In the genomic region with DNA sequence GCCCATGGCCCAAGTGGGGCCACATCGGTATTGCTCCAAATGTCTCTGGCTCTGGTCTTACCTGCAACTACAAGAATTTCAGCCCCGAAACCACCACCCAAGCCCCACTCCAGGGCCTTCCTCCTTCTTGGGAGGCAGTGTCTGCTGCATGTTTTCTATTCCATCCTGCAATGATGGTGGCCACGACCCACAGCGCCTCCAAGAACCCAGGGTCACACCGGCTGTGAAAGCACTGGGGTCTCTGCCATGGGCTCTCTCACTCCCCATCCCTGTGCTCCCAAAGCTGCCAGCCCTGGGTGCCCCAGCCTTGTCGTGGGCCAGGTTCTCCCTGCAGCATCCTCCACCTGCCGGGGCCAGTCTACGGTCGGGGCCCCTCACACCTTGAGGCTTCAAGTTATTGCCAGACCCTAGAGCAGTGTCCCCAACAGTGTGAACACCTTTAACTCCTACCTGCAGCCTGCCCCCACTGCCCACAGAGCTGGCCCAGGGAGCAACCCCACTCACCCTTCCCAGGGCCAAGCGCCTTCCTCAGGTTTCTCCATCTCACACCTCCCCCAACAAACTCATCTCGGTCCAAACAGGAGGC, we compare ENCODE assay signal across 24 cellular contexts.
DNase-seq lines count a peak whose midpoint lies in the region; ATAC-seq and TF ChIP-seq lines count a peak whose summit lies in the region.
"Had no signal": no experiment of that assay in that cellular context is flagged by ENCODE, and none has a peak within 500 bp of the region (broad histone marks: within the 10 kb centered on the region; RNA-seq: fewer than 3 reads in every experiment).

No MANE protein-coding gene starts in this region.

- no peak overlapping the region for H3K4me3 Mint-ChIP-seq in activated naive CD4-positive, alpha-beta T cell treated with anti-CD3 and anti-CD28 coated beads, Interleukin-2, amount 50 U/mL, for 24 hours
- H3K4me3 Mint-ChIP-seq in T-helper 17 cell (peak overlapping the region; percentile 44), type B pancreatic cell (no peak overlapping the region)
- H3K4me3 Mint-ChIP-seq in naive thymus-derived CD4-positive, alpha-beta T cell: peak overlapping the region in 9 of 10 donors; percentile 35 to 92 (median 61)
- H3K4me3 Mint-ChIP-seq: brain, neural crest cell had no signal

- peak overlapping the region; percentile 81 for H3K27ac Mint-ChIP-seq in activated naive CD4-positive, alpha-beta T cell treated with anti-CD3 and anti-CD28 coated beads, Interleukin-2, amount 50 U/mL, for 24 hours
- peak overlapping the region; percentile 94 for H3K27ac Mint-ChIP-seq in T-helper 17 cell
- peak overlapping the region; percentile 71 to 100 (median 99) for H3K27ac Mint-ChIP-seq in naive thymus-derived CD4-positive, alpha-beta T cell
- no peak overlapping the region for H3K27ac Mint-ChIP-seq in type B pancreatic cell
- H3K27ac Mint-ChIP-seq: brain had no signal

- POLR2A ChIA-PET in naive thymus-derived CD4-positive, alpha-beta T cell (lab: Charles Lee): interaction anchor here (1.0 to 6.1 kb wide), 4 partner anchors 9 to 146 kb away, joined by 3 to 75 read pairs (median 4); no protein-coding TSS in a partner anchor

- intact Hi-C loops in naive thymus-derived CD4-positive, alpha-beta T cell (cut with micrococcal nuclease): loop anchor here in 1 of 2 donors (5.0 kb wide), 1 partner anchor 229 kb away; no protein-coding TSS in a partner anchor

- H3K36me3 ChIP-seq in naive thymus-derived CD4-positive, alpha-beta T cell (ENCODE audit: control insufficient read depth in 2 of 3, insufficient read depth in 3 of 3, low read length in 3 of 3): no peaks in the 10 kb centered on the region
- H3K36me3 ChIP-seq: uterus had no signal

- H3K27me3 ChIP-seq in naive thymus-derived CD4-positive, alpha-beta T cell (ENCODE audit: control insufficient read depth in 2 of 2, insufficient read depth in 2 of 2, low read length in 2 of 2): no peaks in the 10 kb centered on the region
- H3K27me3 ChIP-seq: hepatocyte, uterus had no signal

- H3K9me3 Mint-ChIP-seq in activated naive CD4-positive, alpha-beta T cell treated with anti-CD3 and anti-CD28 coated beads, Interleukin-2, amount 50 U/mL, for 24 hours: no peaks in the 10 kb centered on the region
- H3K9me3 Mint-ChIP-seq in naive thymus-derived CD4-positive, alpha-beta T cell: peaks cover 0 to 8% (median 0%) of the 10 kb centered on the region in 11 donors
- no peaks in the 10 kb centered on the region for H3K9me3 Mint-ChIP-seq in type B pancreatic cell
- H3K9me3 Mint-ChIP-seq: activated naive CD4-positive, alpha-beta T cell treated with anti-CD3 and anti-CD28 coated beads, Interleukin-2, amount 50 U/mL, for 72 hours; neural crest cell had no signal

- no peak for TF ChIP-seq CTCF in type B pancreatic cell (conservative IDR thresholded peaks at IDR 0.05)

- H3K4me1 ChIP-seq in naive thymus-derived CD4-positive, alpha-beta T cell (ENCODE audit: control insufficient read depth in 2 of 2, insufficient read depth in 2 of 2, low read length in 2 of 2): peaks cover 31 to 81% of the 10 kb centered on the region in 2 donors
- H3K4me1 ChIP-seq: Caco-2, uterus had no signal

- H3K27ac ChIP-seq in naive thymus-derived CD4-positive, alpha-beta T cell (ENCODE audit: low read depth, low read length): peak overlapping the region; percentile 97
- H3K27ac ChIP-seq: coronary artery, hepatocyte, uterus, VCaP had no signal

- peaks cover 1% of the 10 kb centered on the region for H3K27me3 Mint-ChIP-seq in activated naive CD4-positive, alpha-beta T cell treated with anti-CD3 and anti-CD28 coated beads, Interleukin-2, amount 50 U/mL, for 24 hours
- peaks cover 12% of the 10 kb centered on the region for H3K27me3 Mint-ChIP-seq in T-helper 17 cell
- H3K27me3 Mint-ChIP-seq in naive thymus-derived CD4-positive, alpha-beta T cell: peaks cover 0 to 14% (median 0%) of the 10 kb centered on the region in 5 donors
- H3K27me3 Mint-ChIP-seq in type B pancreatic cell: peaks cover 13% of the 10 kb centered on the region
- H3K27me3 Mint-ChIP-seq: brain had no signal

- no peaks in the 10 kb centered on the region for H3K9me3 ChIP-seq in T-helper 17 cell (ENCODE audit: control insufficient read depth, low read length, poor library complexity, severe bottlenecking)
- H3K9me3 ChIP-seq in naive thymus-derived CD4-positive, alpha-beta T cell (ENCODE audit: control insufficient read depth in 2 of 3, low read length in 3 of 3): no peaks in the 10 kb centered on the region
- H3K9me3 ChIP-seq: Caco-2, uterus had no signal

- ATAC-seq in T-helper 17 cell: no peak
- ATAC-seq in naive thymus-derived CD4-positive, alpha-beta T cell: no peak
- no peak for ATAC-seq in HG02852 (IDR thresholded peaks at IDR 0.05; ENCODE audit: unreplicated experiment)
- ATAC-seq: activated naive CD4-positive, alpha-beta T cell treated with anti-CD3 and anti-CD28 coated beads, Interleukin-2, amount 50 U/mL, for 72 hours had no signal

- no peaks in the 10 kb centered on the region for H3K36me3 Mint-ChIP-seq in activated naive CD4-positive, alpha-beta T cell treated with anti-CD3 and anti-CD28 coated beads, Interleukin-2, amount 50 U/mL, for 24 hours
- H3K36me3 Mint-ChIP-seq in T-helper 17 cell (ENCODE audit: low read depth) (no peaks in the 10 kb centered on the region), type B pancreatic cell (no peaks in the 10 kb centered on the region)
- H3K36me3 Mint-ChIP-seq in naive thymus-derived CD4-positive, alpha-beta T cell: peaks cover 0 to 7% (median 0%) of the 10 kb centered on the region in 5 donors
- H3K36me3 Mint-ChIP-seq: activated naive CD4-positive, alpha-beta T cell treated with anti-CD3 and anti-CD28 coated beads, Interleukin-2, amount 50 U/mL, for 72 hours; brain had no signal

- CTCF ChIA-PET in naive thymus-derived CD4-positive, alpha-beta T cell (lab: Charles Lee): interaction anchor here (1.2 to 6.1 kb wide), 6 partner anchors 8 to 323 kb away, joined by 3 to 31 read pairs (median 6); no protein-coding TSS in a partner anchor

- no peak overlapping the region for H3K4me3 ChIP-seq in naive thymus-derived CD4-positive, alpha-beta T cell (ENCODE audit: low read length)
- H3K4me3 ChIP-seq: coronary artery, hepatocyte, uterus had no signal

- peaks cover 87% of the 10 kb centered on the region for H3K4me1 Mint-ChIP-seq in activated naive CD4-positive, alpha-beta T cell treated with anti-CD3 and anti-CD28 coated beads, Interleukin-2, amount 50 U/mL, for 24 hours
- H3K4me1 Mint-ChIP-seq in T-helper 17 cell: peaks cover 31% of the 10 kb centered on the region
- peaks cover 50 to 97% (median 86%) of the 10 kb centered on the region in 7 donors for H3K4me1 Mint-ChIP-seq in naive thymus-derived CD4-positive, alpha-beta T cell
- H3K4me1 Mint-ChIP-seq in type B pancreatic cell (ENCODE audit: unreplicated experiment): no peaks in the 10 kb centered on the region

- DNase-seq in activated naive CD4-positive, alpha-beta T cell treated with anti-CD3 and anti-CD28 coated beads, Interleukin-2, amount 50 U/mL, for 16 hours: no peak
- DNase-seq in T-helper 17 cell: no peak
- no peak for DNase-seq in naive thymus-derived CD4-positive, alpha-beta T cell
- DNase-seq in type B pancreatic cell (ENCODE audit: extremely low spot score, unreplicated experiment): peak; percentile 51
- no peak for DNase-seq in effector CD8-positive, alpha-beta T cell (lab: John Stamatoyannopoulos, UW)
- no peak for DNase-seq in NCI-H1105 treated with DMSO at 0.1 percent for 48 hours (lab: John Stamatoyannopoulos, UW)
- DNase-seq: IMR-90; mesendoderm; MV-4-11; NCI-H2081 treated with DMSO at 0.1 percent for 48 hours; NCI-H524; retina; Right ventricle myocardium superior; stimulated activated naive CD4-positive, alpha-beta T cell; uterus had no signal

Comparison
In these comparisons a context has a peak if more than half of its experiments do, and no peak if none do; other contexts are left out.
1. H3K4me3 Mint-ChIP-seq: peak in T-helper 17 cell (single experiment) and naive thymus-derived CD4-positive, alpha-beta T cell (9 of 10); none in activated naive CD4-positive, alpha-beta T cell treated with anti-CD3 and anti-CD28 coated beads, Interleukin-2, amount 50 U/mL, for 24 hours (single experiment) and type B pancreatic cell (single experiment).